1 cellular context compared by ENCODE assay signal in genomic region chr6:151374024-151374423, GRCh38.
TF ChIP-seq lines count a peak whose summit lies in the region.

No MANE protein-coding gene starts in this region.

TF ChIP-seq in HepG2, 621 proteins besides CTCF, POLR2A, EP300 and RAD21 (continued from another document):
- TF ChIP-seq, protein P1, sequence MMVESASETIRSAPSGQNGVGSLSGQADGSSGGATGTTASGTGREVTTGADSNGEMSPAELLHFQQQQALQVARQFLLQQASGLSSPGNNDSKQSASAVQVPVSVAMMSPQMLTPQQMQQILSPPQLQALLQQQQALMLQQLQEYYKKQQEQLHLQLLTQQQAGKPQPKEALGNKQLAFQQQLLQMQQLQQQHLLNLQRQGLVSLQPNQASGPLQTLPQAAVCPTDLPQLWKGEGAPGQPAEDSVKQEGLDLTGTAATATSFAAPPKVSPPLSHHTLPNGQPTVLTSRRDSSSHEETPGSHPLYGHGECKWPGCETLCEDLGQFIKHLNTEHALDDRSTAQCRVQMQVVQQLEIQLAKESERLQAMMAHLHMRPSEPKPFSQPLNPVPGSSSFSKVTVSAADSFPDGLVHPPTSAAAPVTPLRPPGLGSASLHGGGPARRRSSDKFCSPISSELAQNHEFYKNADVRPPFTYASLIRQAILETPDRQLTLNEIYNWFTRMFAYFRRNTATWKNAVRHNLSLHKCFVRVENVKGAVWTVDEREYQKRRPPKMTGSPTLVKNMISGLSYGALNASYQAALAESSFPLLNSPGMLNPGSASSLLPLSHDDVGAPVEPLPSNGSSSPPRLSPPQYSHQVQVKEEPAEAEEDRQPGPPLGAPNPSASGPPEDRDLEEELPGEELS (CRISPR knock-in tag; IDR thresholded peaks at IDR 0.05) = peak; percentile 32; the same call in 1 of the 2 replicates
- TF ChIP-seq IRX3 (CRISPR knock-in tag; IDR thresholded peaks at IDR 0.05; ENCODE audit: borderline replicate concordance, low read depth) (no peak), ZNF556 (CRISPR knock-in tag; IDR thresholded peaks at IDR 0.05; ENCODE audit: borderline replicate concordance) (0 out of 2 replicates have a peak, but pooled peaks have one; percentile 17), PHF21A (CRISPR knock-in tag; IDR thresholded peaks at IDR 0.05) (no peak), CREB1 (IDR thresholded peaks at IDR 0.05) (no peak), CREB1 (CRISPR knock-in tag; IDR thresholded peaks at IDR 0.05) (peak; percentile 36; the same call in 1 of the 2 replicates), CEBPB (IDR thresholded peaks at IDR 0.05; ENCODE audit: borderline replicate concordance, low read depth, low read length) (peak; percentile 26; the same call in 1 of the 2 replicates), NR2F1 (CRISPR knock-in tag; IDR thresholded peaks at IDR 0.05) (peak; percentile 87 to 92)
- TF ChIP-seq, protein P2, sequence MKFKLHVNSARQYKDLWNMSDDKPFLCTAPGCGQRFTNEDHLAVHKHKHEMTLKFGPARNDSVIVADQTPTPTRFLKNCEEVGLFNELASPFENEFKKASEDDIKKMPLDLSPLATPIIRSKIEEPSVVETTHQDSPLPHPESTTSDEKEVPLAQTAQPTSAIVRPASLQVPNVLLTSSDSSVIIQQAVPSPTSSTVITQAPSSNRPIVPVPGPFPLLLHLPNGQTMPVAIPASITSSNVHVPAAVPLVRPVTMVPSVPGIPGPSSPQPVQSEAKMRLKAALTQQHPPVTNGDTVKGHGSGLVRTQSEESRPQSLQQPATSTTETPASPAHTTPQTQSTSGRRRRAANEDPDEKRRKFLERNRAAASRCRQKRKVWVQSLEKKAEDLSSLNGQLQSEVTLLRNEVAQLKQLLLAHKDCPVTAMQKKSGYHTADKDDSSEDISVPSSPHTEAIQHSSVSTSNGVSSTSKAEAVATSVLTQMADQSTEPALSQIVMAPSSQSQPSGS (CRISPR knock-in tag; IDR thresholded peaks at IDR 0.05) = 0 out of 2 replicates have a peak, but pooled peaks have one; percentile 10
- TF ChIP-seq, protein P3, sequence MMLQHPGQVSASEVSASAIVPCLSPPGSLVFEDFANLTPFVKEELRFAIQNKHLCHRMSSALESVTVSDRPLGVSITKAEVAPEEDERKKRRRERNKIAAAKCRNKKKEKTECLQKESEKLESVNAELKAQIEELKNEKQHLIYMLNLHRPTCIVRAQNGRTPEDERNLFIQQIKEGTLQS (CRISPR knock-in tag; IDR thresholded peaks at IDR 0.05) = 0 out of 2 replicates have a peak, but pooled peaks have one; percentile 32
